In the genomic region with DNA sequence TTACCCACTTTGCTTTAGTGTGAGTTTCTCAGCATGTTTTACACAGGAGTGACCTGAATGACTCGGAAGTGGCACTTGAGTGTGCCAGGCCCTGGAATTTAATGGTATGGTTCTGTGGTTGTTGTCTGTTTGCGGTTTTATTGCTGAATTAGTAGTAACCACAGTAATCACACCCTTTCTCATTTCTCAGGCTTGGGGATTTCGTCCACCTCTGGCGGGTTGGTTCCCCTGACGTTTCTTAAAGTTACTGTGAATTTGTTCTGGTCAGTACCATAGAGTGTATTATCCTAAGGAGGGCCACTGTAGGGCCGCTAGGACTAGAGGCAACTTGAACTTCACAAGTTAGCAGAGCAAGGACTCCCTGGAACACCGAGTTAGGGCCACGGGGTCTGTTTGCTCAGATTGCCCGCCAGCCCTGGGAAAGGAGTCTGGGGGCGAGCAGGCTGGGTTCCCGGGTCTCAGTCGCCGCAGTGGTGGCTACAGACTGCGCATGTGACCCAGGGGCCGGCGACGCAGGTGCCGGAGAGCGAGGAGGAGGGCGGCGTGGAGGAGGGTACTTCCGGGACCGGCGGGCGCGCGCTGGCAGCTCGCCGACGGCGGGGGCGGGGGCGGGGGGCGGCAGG, we compare ENCODE assay signal across 8 cellular contexts. TPM values are rescaled to one million over a fixed set of nuclear protein-coding genes. Genes with fewer than 3 reads are reported as not detected.
DNase-seq lines count a peak whose midpoint lies in the region; ATAC-seq, FAIRE-seq and TF ChIP-seq lines count a peak whose summit lies in the region.

No MANE protein-coding gene starts in this region.

- no peak for DNase-seq in activated T-cell treated with anti-CD3 and anti-CD28 coated beads, Interleukin-2, amount 50 U/mL, for 4 hours
- no peak for DNase-seq in activated T-cell treated with anti-CD3 and anti-CD28 coated beads, Interleukin-2, amount 50 U/mL, for 1 hour
- peak in 1 of 2 experiments; percentile 77 for DNase-seq in HAP-1 (ENCODE audit: low spot score in 2 of 2)
- DNase-seq in M059J (ENCODE audit: low read depth) = peak; percentile 6
- no peak for DNase-seq in K562 (ENCODE audit: extremely low read depth in 1 of 4, low spot score in 3 of 4)
- no peak for DNase-seq in left lung
- peak; percentile 76 to 81 for DNase-seq in suprapubic skin (ENCODE audit: low spot score in 2 of 2)
- DNase-seq in iPS-NIHi11 (ENCODE audit: low spot score) = no peak

- H3K9ac ChIP-seq in K562 (ENCODE audit: insufficient read depth in 1 of 2, low read depth in 2 of 2, low read length in 2 of 2) = peak overlapping the region; percentile 84 to 91

- POLR2A ChIA-PET in K562 (lab: Yijun Ruan, JAX) = interaction anchor here (1.2 kb wide), 1 partner anchor 9 kb away, joined by 3 read pairs; no protein-coding TSS in a partner anchor

- peak overlapping the region; percentile 90 for H3K27ac ChIP-seq in K562 (ENCODE audit: extremely low read depth, low read depth, low read length)
- peak overlapping the region; percentile 76 to 82 for H3K27ac ChIP-seq in left lung
- peak overlapping the region; percentile 62 for H3K27ac ChIP-seq in suprapubic skin

- no peaks in the 10 kb centered on the region for H3K79me2 ChIP-seq in K562 (ENCODE audit: control insufficient read depth, insufficient read depth, low read length)

- H3K9me3 ChIP-seq in HAP-1 (no peaks in the 10 kb centered on the region), K562 (replicated peaks; ENCODE audit: control insufficient read depth, insufficient read depth, low read depth, low read length) (no peaks in the 10 kb centered on the region), left lung (no peaks in the 10 kb centered on the region), suprapubic skin (no peaks in the 10 kb centered on the region)

- H3K27me3 ChIP-seq in HAP-1 (ENCODE audit: low read depth) (peaks cover 1% of the 10 kb centered on the region; the same call in 1 of the 2 replicates), K562 (ENCODE audit: control insufficient read depth in 2 of 2, insufficient read depth in 2 of 2, low read length in 2 of 2) (no peaks in the 10 kb centered on the region), left lung (peaks cover 0 to 19% of the 10 kb centered on the region in 2 donors), suprapubic skin (no peaks in the 10 kb centered on the region)

- intact Hi-C loops in K562 (cut with micrococcal nuclease) (loop anchor here (10.0 kb wide), 2 partner anchors 399 to 1409 kb away; partner anchors contain the start of gene UFL1), left lung (cut with DNase I) (no loop called here)

- in situ Hi-C loops in HAP-1 (cut with MboI; ENCODE audit: low sequenced_read_pairs) (no loop called here), K562 (cut with MboI) (no loop called here)

- peaks cover 4% of the 10 kb centered on the region; the same call in 1 of the 2 replicates for H3K4me1 ChIP-seq in HAP-1
- H3K4me1 ChIP-seq in K562 (replicated peaks in 1 of 2; ENCODE audit: control insufficient read depth in 2 of 2, insufficient read depth in 2 of 2, low read length in 2 of 2) = peaks cover 11 to 35% of the 10 kb centered on the region in 2 experiments
- H3K4me1 ChIP-seq in left lung = peaks cover 0 to 15% of the 10 kb centered on the region in 2 donors
- H3K4me1 ChIP-seq in suprapubic skin = peaks cover 19% of the 10 kb centered on the region

- H3K4me3 Mint-ChIP-seq in activated T-cell treated with anti-CD3 and anti-CD28 coated beads, Interleukin-2, amount 50 U/mL, for 4 hours = peak overlapping the region; percentile 86

- CTCF ChIA-PET in K562 (lab: Yijun Ruan, JAX; ENCODE audit: low intra/inter-chr PET ratio) = no interaction called here

- H3K9me1 ChIP-seq in K562 (ENCODE audit: control insufficient read depth, insufficient read depth, low read length) = no peaks in the 10 kb centered on the region

- no peaks in the 10 kb centered on the region for H3K36me3 ChIP-seq in HAP-1 (replicated peaks)
- H3K36me3 ChIP-seq in K562 (ENCODE audit: control insufficient read depth, insufficient read depth, low read length) = no peaks in the 10 kb centered on the region
- no peaks in the 10 kb centered on the region for H3K36me3 ChIP-seq in left lung
- no peaks in the 10 kb centered on the region for H3K36me3 ChIP-seq in suprapubic skin

- FAIRE-seq in K562 (lab: Jason Lieb, UNC) = no peak

- TF ChIP-seq CTCF in K562 (IDR thresholded peaks at IDR 0.05 in 2 of 3, conservative IDR thresholded peaks at IDR 0.05 in 1 of 3; ENCODE audit: insufficient read depth in 2 of 3, low read depth in 1 of 3, low read length in 3 of 3) (0 out of 6 replicates have a peak, but pooled peaks of 1 of the 3 experiments have one; percentile 1), left lung (IDR thresholded peaks at IDR 0.05) (no peak), suprapubic skin (IDR thresholded peaks at IDR 0.05) (no peak)

- no peak for TF ChIP-seq RAD21 in K562 (CRISPR knock-in tag; conservative IDR thresholded peaks at IDR 0.05 in 1 of 2, IDR thresholded peaks at IDR 0.05 in 1 of 2)

- H3K27me3 Mint-ChIP-seq in activated T-cell treated with anti-CD3 and anti-CD28 coated beads, Interleukin-2, amount 50 U/mL, for 4 hours (ENCODE audit: low read depth) = peaks cover 3% of the 10 kb centered on the region

- H3K4me3 ChIP-seq in HAP-1 (peak overlapping the region; percentile 64), K562 (peak overlapping the region; percentile 48), left lung (peak overlapping the region; percentile 37 to 45), suprapubic skin (peak overlapping the region; percentile 72)

- TF ChIP-seq POLR2A in K562 (conservative IDR thresholded peaks at IDR 0.05) (peak; percentile 84), suprapubic skin (IDR thresholded peaks at IDR 0.05) (no peak)

- peak; percentile 62 to 68 for ATAC-seq in activated T-cell treated with anti-CD3 and anti-CD28 coated beads, Interleukin-2, amount 50 U/mL, for 4 hours
- ATAC-seq in K562 = peak; percentile 80
- ATAC-seq in left lung = peak; percentile 27

- TF ChIP-seq EP300 in K562 (IDR thresholded peaks at IDR 0.05; ENCODE audit: low read length) (no peak), suprapubic skin (IDR thresholded peaks at IDR 0.05) (no peak)

- no peaks in the 10 kb centered on the region for H3K36me3 Mint-ChIP-seq in activated T-cell treated with anti-CD3 and anti-CD28 coated beads, Interleukin-2, amount 50 U/mL, for 4 hours (ENCODE audit: insufficient read depth)

- H3K4me2 ChIP-seq in K562 (ENCODE audit: insufficient read depth, low read length) = peak overlapping the region; percentile 91

- peaks cover 37% of the 10 kb centered on the region for H3K4me1 Mint-ChIP-seq in activated T-cell treated with anti-CD3 and anti-CD28 coated beads, Interleukin-2, amount 50 U/mL, for 4 hours (ENCODE audit: low read depth)

- no peaks in the 10 kb centered on the region for H4K20me1 ChIP-seq in K562 (replicated peaks; ENCODE audit: control insufficient read depth, insufficient read depth, low read length)

- H3K9me3 Mint-ChIP-seq in activated T-cell treated with anti-CD3 and anti-CD28 coated beads, Interleukin-2, amount 50 U/mL, for 4 hours = no peaks in the 10 kb centered on the region

- BruUV-seq in K562 (replicated peaks; lab: Mats Ljungman, UMichigan) = TSS peak; percentile 96

- peak overlapping the region; percentile 97 for H2AFZ ChIP-seq in K562 (ENCODE audit: low read depth, low read length)

- WGBS in K562 (ENCODE audit: insufficient coverage, low coverage, missing lambda C conversion rate) = 8% methylated on average over 15 of the region's 34 CpGs
- WGBS in suprapubic skin = 5% methylated on average over 17 of the region's 34 CpGs

RNA-seq across cellular contexts. Expression of gene KLHL32, which starts 0.5 kb away (rescaled TPM):
- under 1 TPM; 0.11 to 0.20 (median 0.18) TPM for total RNA-seq in activated T-cell treated with anti-CD3 and anti-CD28 coated beads, Interleukin-2, amount 50 U/mL, for 4 hours
- not detected in 2 replicates for total RNA-seq in M059J (2014; rRNA removed; shearing (Covaris generic))
- 1.7 and 2.6 TPM in 2 replicates for total RNA-seq in K562 (2011; cell fraction: chromatin; rRNA removed; ENCODE audit: low replicate concordance)
- total RNA-seq in K562 (2011; cell fraction: nucleolus; rRNA removed) = 0.92 and 1.0 TPM in 2 replicates
- total RNA-seq in K562 (2011; cell fraction: nucleoplasm; rRNA removed) = 1.8 and 2.4 TPM in 2 replicates
- total RNA-seq in K562 (2014; rRNA removed) = 0.59 and 0.86 TPM in 2 replicates
- total RNA-seq in K562 (2014; rRNA removed; fragmentation: Illumina TruSeq; extraction: Trizol) = 0.57 and 0.58 TPM in 2 replicates
- total RNA-seq in K562 (2015; rRNA removed; fragmentation: Illumina TruSeq; extraction: Trizol) = 0.34 and 0.58 TPM in 2 replicates
- 0.55 and 0.81 TPM in 2 replicates for total RNA-seq in K562 (2021)
- polyA plus RNA-seq in K562 (2011; rRNA removed) = 0.60 and 1.5 TPM in 2 replicates
- 0.78 and 1.3 TPM in 2 replicates for polyA plus RNA-seq in K562 (2011; cell fraction: cytosol; rRNA removed)
- 1.1 and 1.6 TPM in 2 replicates for polyA plus RNA-seq in K562 (2011; cell fraction: nucleus; rRNA removed)
- polyA plus RNA-seq in K562 (2012) = 0.40 and 0.62 TPM in 2 replicates
- polyA plus RNA-seq in K562 (2014; fragmentation: Illumina TruSeq; extraction: Trizol) = 0.39 and 0.49 TPM in 2 replicates
- under 1 TPM; 0.53 to 0.69 TPM for polyA plus RNA-seq in K562 (2014; fragmentation: Nextera tagmentation; extraction: Ambion mirVana)
- polyA plus RNA-seq in K562 (2014; rRNA removed) = 0.25 and 1.3 TPM in 2 replicates
- 2.0 and 2.2 TPM in 2 replicates for polyA minus RNA-seq in K562 (2011; rRNA and poly(A)+ RNA removed)
- polyA minus RNA-seq in K562 (2011; cell fraction: cytosol; rRNA and poly(A)+ RNA removed) = 0.48 TPM in 1 of 2 replicates, not detected in the other
- polyA minus RNA-seq in K562 (2011; cell fraction: nucleus; rRNA and poly(A)+ RNA removed) = 2.2 and 5.2 TPM in 2 replicates
- total RNA-seq in left lung = 1 to 10 TPM in 1 of 2 donors, under 1 TPM in 1; 0.94 to 1.3 TPM
- under 1 TPM in 1 of 4 donors, not detected in 3; 0.48 TPM for total RNA-seq in suprapubic skin

RNA-seq across cellular contexts. Expression of gene NDUFAF4, which starts 26.3 kb away (rescaled TPM):
- total RNA-seq in activated T-cell treated with anti-CD3 and anti-CD28 coated beads, Interleukin-2, amount 50 U/mL, for 4 hours = 100 to 1,000 TPM; 110 to 130 (median 115) TPM
- 28.1 and 37.4 TPM in 2 replicates for total RNA-seq in M059J (2014; rRNA removed; shearing (Covaris generic))
- total RNA-seq in K562 (2011; cell fraction: chromatin; rRNA removed; ENCODE audit: low replicate concordance) = 7.0 and 13.0 TPM in 2 replicates
- 5.3 and 5.7 TPM in 2 replicates for total RNA-seq in K562 (2011; cell fraction: nucleolus; rRNA removed)
- total RNA-seq in K562 (2011; cell fraction: nucleoplasm; rRNA removed) = 8.4 and 12.9 TPM in 2 replicates
- total RNA-seq in K562 (2014; rRNA removed) = 45.0 and 54.0 TPM in 2 replicates
- total RNA-seq in K562 (2014; rRNA removed; fragmentation: Illumina TruSeq; extraction: Trizol) = 151 and 180 TPM in 2 replicates
- 100 and 111 TPM in 2 replicates for total RNA-seq in K562 (2015; rRNA removed; fragmentation: Illumina TruSeq; extraction: Trizol)
- 127 and 142 TPM in 2 replicates for total RNA-seq in K562 (2021)
- 146 and 171 TPM in 2 replicates for polyA plus RNA-seq in K562 (2011; rRNA removed)
- polyA plus RNA-seq in K562 (2011; cell fraction: cytosol; rRNA removed) = 16.7 and 34.7 TPM in 2 replicates
- polyA plus RNA-seq in K562 (2011; cell fraction: nucleus; rRNA removed) = 11.1 and 19.6 TPM in 2 replicates
- 77.0 and 108 TPM in 2 replicates for polyA plus RNA-seq in K562 (2012)
- polyA plus RNA-seq in K562 (2014; fragmentation: Illumina TruSeq; extraction: Trizol) = 106 and 136 TPM in 2 replicates
- 100 to 1,000 TPM; 361 to 418 TPM for polyA plus RNA-seq in K562 (2014; fragmentation: Nextera tagmentation; extraction: Ambion mirVana)
- 115 and 117 TPM in 2 replicates for polyA plus RNA-seq in K562 (2014; rRNA removed)
- polyA minus RNA-seq in K562 (2011; rRNA and poly(A)+ RNA removed) = 37.5 and 40.5 TPM in 2 replicates
- 36.0 and 36.3 TPM in 2 replicates for polyA minus RNA-seq in K562 (2011; cell fraction: cytosol; rRNA and poly(A)+ RNA removed)
- 6.6 and 15.2 TPM in 2 replicates for polyA minus RNA-seq in K562 (2011; cell fraction: nucleus; rRNA and poly(A)+ RNA removed)
- 10 to 100 TPM; 20.2 to 29.0 TPM for total RNA-seq in left lung
- 10 to 100 TPM; 12.1 to 31.1 (median 19.0) TPM for total RNA-seq in suprapubic skin

Comparison
In these comparisons a context has a peak if more than half of its experiments do, and no peak if none do; other contexts are left out.
1. ATAC-seq: peak in every context shown above with its lines; median percentile 80 in K562; 65 in activated T-cell treated with anti-CD3 and anti-CD28 coated beads, Interleukin-2, amount 50 U/mL, for 4 hours; 27 in left lung.
2. DNase-seq: peak in M059J (single experiment) and suprapubic skin (2 of 2); none in activated T-cell treated with anti-CD3 and anti-CD28 coated beads, Interleukin-2, amount 50 U/mL, for 4 hours (single experiment), activated T-cell treated with anti-CD3 and anti-CD28 coated beads, Interleukin-2, amount 50 U/mL, for 1 hour (single experiment), K562 (0 of 4), left lung (0 of 2) and iPS-NIHi11 (single experiment).
3. Peak in every context shown above with its lines, with median percentiles within 50 percentile points of each other: H3K4me3 ChIP-seq and H3K27ac ChIP-seq.